In the genomic region with DNA sequence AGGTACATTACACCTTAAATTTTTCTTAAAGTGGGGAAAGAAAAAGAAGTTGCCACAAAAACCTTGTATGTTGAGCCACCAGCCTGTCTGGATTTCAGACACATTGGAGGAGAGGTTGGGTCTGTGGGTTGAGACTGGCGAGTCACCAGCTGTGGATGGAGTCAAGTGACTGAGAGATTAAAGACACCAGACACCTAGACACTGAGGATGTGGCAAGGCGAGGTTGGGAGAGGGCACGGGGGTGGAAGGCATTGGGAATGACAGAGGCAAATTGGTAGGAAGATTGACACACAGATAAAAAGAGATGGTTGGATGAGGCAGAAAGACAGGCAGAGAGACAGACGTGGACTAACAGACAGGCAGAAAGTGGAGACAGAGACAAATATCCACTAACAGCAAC, we compare ENCODE assay signal across 22 cellular contexts. TPM values are rescaled to one million over a fixed set of nuclear protein-coding genes. Genes with fewer than 3 reads are reported as not detected.
"Had no signal": no experiment of that assay in that cellular context is flagged by ENCODE, and none has a peak within 500 bp of the region (broad histone marks: within the 10 kb centered on the region; RNA-seq: fewer than 3 reads in every experiment).

No MANE protein-coding gene starts in this region.

- H3K9ac ChIP-seq: neural progenitor cell had no signal

- H3K4me2 ChIP-seq: neural progenitor cell had no signal

- H3K4me3 ChIP-seq: body of pancreas, gastrocnemius medialis, heart right ventricle, neural progenitor cell, prostate gland, skin epidermis, suprapubic skin, transverse colon, vagina had no signal

- H3K4me3 Mint-ChIP-seq: activated naive CD8-positive, alpha-beta T cell treated with anti-CD3 and anti-CD28 coated beads for 36 hours; activated T-helper 17 cell treated with anti-CD3 and anti-CD28 coated beads, Interleukin-2, amount 50 U/mL, for 72 hours; neural progenitor cell; stimulated activated naive CD8-positive, alpha-beta T cell treated with anti-CD3 and anti-CD28 coated beads, Interleukin-15, amount 100 ng/mL, for 72 hours had no signal

- H3K36me3 ChIP-seq: gastrocnemius medialis, heart right ventricle, neural progenitor cell, prostate gland, suprapubic skin, transverse colon, vagina had no signal

- H3K4me1 ChIP-seq: body of pancreas, neural progenitor cell, prostate gland, vagina had no signal

- H3K9me3 Mint-ChIP-seq: activated naive CD8-positive, alpha-beta T cell treated with anti-CD3 and anti-CD28 coated beads for 36 hours; activated T-helper 17 cell treated with anti-CD3 and anti-CD28 coated beads, Interleukin-2, amount 50 U/mL, for 72 hours; stimulated activated naive CD8-positive, alpha-beta T cell treated with anti-CD3 and anti-CD28 coated beads, Interleukin-15, amount 100 ng/mL, for 72 hours had no signal

- H3K9me3 ChIP-seq: body of pancreas, gastrocnemius medialis, heart right ventricle, prostate gland, suprapubic skin, transverse colon, vagina had no signal

- H3K27ac Mint-ChIP-seq: activated naive CD8-positive, alpha-beta T cell treated with anti-CD3 and anti-CD28 coated beads for 36 hours; activated T-helper 17 cell treated with anti-CD3 and anti-CD28 coated beads, Interleukin-2, amount 50 U/mL, for 72 hours; neural progenitor cell had no signal

- H3K4me1 Mint-ChIP-seq: activated T-helper 17 cell treated with anti-CD3 and anti-CD28 coated beads, Interleukin-2, amount 50 U/mL, for 72 hours; neural progenitor cell had no signal

- ATAC-seq: activated T-helper 17 cell treated with anti-CD3 and anti-CD28 coated beads, Interleukin-2, amount 50 U/mL, for 72 hours; body of pancreas; gastrocnemius medialis; heart right ventricle; right cardiac atrium; stimulated activated naive CD8-positive, alpha-beta T cell treated with anti-CD3 and anti-CD28 coated beads, Interleukin-15, amount 100 ng/mL, for 72 hours had no signal

- H3K27me3 Mint-ChIP-seq: activated naive CD8-positive, alpha-beta T cell treated with anti-CD3 and anti-CD28 coated beads for 36 hours; stimulated activated naive CD8-positive, alpha-beta T cell treated with anti-CD3 and anti-CD28 coated beads, Interleukin-15, amount 100 ng/mL, for 72 hours had no signal

- H3K27ac ChIP-seq: body of pancreas, gastrocnemius medialis, heart right ventricle, neural progenitor cell, prostate gland, skin epidermis, suprapubic skin, transverse colon, vagina had no signal

- H3K27me3 ChIP-seq: body of pancreas, gastrocnemius medialis, heart right ventricle, neural progenitor cell, suprapubic skin, transverse colon, vagina had no signal

- DNase-seq: activated CD4-positive, alpha-beta T cell treated with anti-CD3 and anti-CD28 coated beads, Interleukin-2, amount 50 U/mL, for 4 hours; activated naive CD4-positive, alpha-beta T cell; activated naive CD8-positive, alpha-beta T cell treated with anti-CD3 and anti-CD28 coated beads for 36 hours; activated T-cell treated with anti-CD3 and anti-CD28 coated beads for 4 hours; body of pancreas; caudate nucleus; gastrocnemius medialis; heart right ventricle; kidney glomerular epithelial cell; stimulated activated CD4-positive, alpha-beta T cell treated with anti-CD3 and anti-CD28 coated beads, Interleukin-15, amount 100 ng/mL, for 24 hours; stimulated activated CD4-positive, alpha-beta T cell treated with anti-CD3 and anti-CD28 coated beads, Interleukin-2, amount 100 ng/mL, for 48 hours; stimulated activated naive CD8-positive, alpha-beta T cell treated with anti-CD3 and anti-CD28 coated beads, Interleukin-15, amount 100 ng/mL, for 72 hours; SW 1271; T-helper 2 cell; transverse colon had no signal

- H3K36me3 Mint-ChIP-seq: activated naive CD8-positive, alpha-beta T cell treated with anti-CD3 and anti-CD28 coated beads for 36 hours; neural progenitor cell had no signal

RNA-seq across cellular contexts. Expression of a gene that starts 49.6 kb away (rescaled TPM):
- total RNA-seq: activated naive CD8-positive, alpha-beta T cell treated with anti-CD3 and anti-CD28 coated beads for 36 hours had no signal
